ENCODE assay signal across 8 cellular contexts in the genomic region with DNA sequence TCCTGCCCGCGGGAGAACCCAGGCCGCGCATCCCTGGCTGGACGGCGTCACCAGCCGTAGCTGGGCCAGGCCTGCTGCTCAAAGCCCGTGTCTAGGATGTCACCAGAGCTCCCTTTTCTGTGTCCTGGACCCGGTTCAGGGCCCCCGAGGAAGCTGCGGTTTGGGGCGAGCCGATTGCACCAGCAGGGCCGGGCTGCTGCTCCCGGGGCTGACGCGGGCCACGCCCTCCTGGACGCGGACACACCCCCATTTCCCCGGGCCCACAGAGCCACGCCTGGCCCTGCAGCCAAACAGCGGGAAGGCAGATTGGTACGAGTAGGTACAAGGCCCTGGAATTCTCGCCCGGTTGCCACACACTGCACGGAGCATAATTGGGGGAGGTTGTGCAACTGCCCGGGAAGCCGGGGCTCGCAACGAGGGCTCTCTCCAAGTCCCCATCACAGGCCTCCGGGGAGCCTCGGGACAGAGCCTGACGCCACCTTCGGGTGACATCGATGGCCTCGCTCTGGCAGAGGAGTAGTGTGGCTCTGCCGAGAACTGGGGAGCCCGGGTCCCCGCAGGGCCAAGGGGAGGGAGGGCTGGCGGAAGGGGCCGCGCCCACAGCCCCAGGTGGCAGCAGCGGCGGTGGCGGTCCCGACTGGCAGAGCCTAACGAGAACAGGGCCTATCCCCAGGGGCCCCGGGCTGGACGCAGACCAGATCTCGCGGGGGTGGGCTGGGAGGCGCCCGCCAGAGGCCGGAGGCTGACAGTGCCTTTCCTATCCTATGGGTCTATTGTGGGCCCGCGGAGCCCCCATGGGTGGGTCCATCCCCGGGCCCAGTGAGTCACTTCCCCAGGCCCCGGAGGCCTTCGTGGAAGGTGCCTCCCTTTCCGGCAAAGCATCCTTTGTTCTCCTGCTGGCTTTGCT. TPM values are rescaled to one million over a fixed set of nuclear protein-coding genes. Genes with fewer than 3 reads are reported as not detected.
A peak's percentile ranks its signal among the peaks of the same experiment; 100 is the strongest.
DNase-seq lines count a peak whose midpoint lies in the region; ATAC-seq, FAIRE-seq and TF ChIP-seq lines count a peak whose summit lies in the region.

No MANE protein-coding gene starts in this region.

- H3K27me3 ChIP-seq in ACC112 (ENCODE audit: insufficient read depth, low read length) (no peaks in the 10 kb centered on the region), GM23338 (ENCODE audit: insufficient read depth) (0 out of 2 replicates have a peak, but pooled peaks cover 5% of the 10 kb centered on the region), heart right ventricle (peaks cover 0 to 7% (median 0%) of the 10 kb centered on the region in 7 donors), prostate gland (replicated peaks; ENCODE audit: insufficient read depth) (no peaks in the 10 kb centered on the region)

- H3K36me3 ChIP-seq in ACC112 (ENCODE audit: insufficient read depth, low read length) (no peaks in the 10 kb centered on the region), GM23338 (ENCODE audit: insufficient read depth) (no peaks in the 10 kb centered on the region), heart right ventricle (no peaks in the 10 kb centered on the region), prostate gland (no peaks in the 10 kb centered on the region)

- no peak for FAIRE-seq in RCC 7860 (lab: Jason Lieb, UNC)

- H3K36me3 Mint-ChIP-seq in GM23338 (ENCODE audit: low read depth), result no peaks in the 10 kb centered on the region
- no peaks in the 10 kb centered on the region for H3K36me3 Mint-ChIP-seq in activated naive CD4-positive, alpha-beta T cell treated with anti-CD3 and anti-CD28 coated beads, Interleukin-2, amount 50 U/mL, for 72 hours

- ATAC-seq in GM23338 (peak; percentile 87), heart right ventricle (peak; percentile 87 to 96 (median 90))
- peak; percentile 76 to 89 for ATAC-seq in activated naive CD4-positive, alpha-beta T cell treated with anti-CD3 and anti-CD28 coated beads, Interleukin-2, amount 50 U/mL, for 72 hours

- DNase-seq in GM23338 (ENCODE audit: low spot score) (peak; percentile 84), RPMI7951 (ENCODE audit: low read depth) (peak; percentile 96), heart right ventricle (peak; percentile 84 to 86), prostate gland (ENCODE audit: low spot score) (peak; percentile 89), RCC 7860 (ENCODE audit: low spot score) (no peak), NCI-H774 (lab: John Stamatoyannopoulos, UW) (no peak)
- peak in 1 of 2 donors; percentile 72 for DNase-seq in activated naive CD4-positive, alpha-beta T cell treated with anti-CD3 and anti-CD28 coated beads, Interleukin-2, amount 50 U/mL, for 72 hours (ENCODE audit: low spot score in 2 of 2)

- WGBS in heart right ventricle, 2 donors, result 3 to 4% methylated on average over 61 of the region's 61 CpGs
- 3% methylated on average over 45 of the region's 61 CpGs for WGBS in prostate gland

- TF ChIP-seq CTCF in GM23338 (conservative IDR thresholded peaks at IDR 0.05; ENCODE audit: low read depth in 2 of 2) (peak in 1 of 2 experiments; percentile 12; a peak in 1 of 4 replicates), heart right ventricle (IDR thresholded peaks at IDR 0.05) (peak in 3 of 9 donors; percentile 8 to 32 (median 17)), prostate gland (IDR thresholded peaks at IDR 0.05) (peak in 1 of 4 experiments; percentile 6)

- no peaks in the 10 kb centered on the region for H4K20me1 ChIP-seq in GM23338 (replicated peaks; ENCODE audit: insufficient read depth)

- peak overlapping the region; percentile 77 for H3K4me3 Mint-ChIP-seq in GM23338

- no peak overlapping the region for H3K27ac Mint-ChIP-seq in GM23338
- H3K27ac Mint-ChIP-seq in activated naive CD4-positive, alpha-beta T cell treated with anti-CD3 and anti-CD28 coated beads, Interleukin-2, amount 50 U/mL, for 72 hours, result no peak overlapping the region

- no peaks in the 10 kb centered on the region for H3K9me2 ChIP-seq in GM23338 (ENCODE audit: insufficient read depth)

- peaks cover 16% of the 10 kb centered on the region for H3K4me1 Mint-ChIP-seq in GM23338

- no peaks in the 10 kb centered on the region for H3F3A ChIP-seq in GM23338 (replicated peaks; ENCODE audit: low read depth)

- H3K4me3 ChIP-seq in ACC112 (ENCODE audit: low read depth, low read length) (peak overlapping the region; percentile 73), GM23338 (peak overlapping the region; percentile 78), heart right ventricle (peak overlapping the region; percentile 11 to 72 (median 50)), prostate gland (peak overlapping the region; percentile 4 to 27)

- peak overlapping the region; percentile 96 for H3K4me2 ChIP-seq in GM23338

- H3K79me2 ChIP-seq in ACC112 (ENCODE audit: control insufficient read depth, insufficient read depth, low read length, unreplicated experiment) (no peaks in the 10 kb centered on the region), GM23338 (replicated peaks; ENCODE audit: insufficient read depth) (no peaks in the 10 kb centered on the region)

- H3K27ac ChIP-seq in ACC112 (ENCODE audit: low read depth, low read length) (peak overlapping the region; percentile 37), GM23338 (ENCODE audit: low read depth) (peak overlapping the region; percentile 79; the same call in 1 of the 2 replicates), heart right ventricle (peak overlapping the region; percentile 71 to 94 (median 86)), prostate gland (peak overlapping the region; percentile 65 to 67)

- H3K4me1 ChIP-seq in ACC112 (ENCODE audit: control insufficient read depth, insufficient read depth, low read length, unreplicated experiment) (peaks cover 21% of the 10 kb centered on the region), GM23338 (ENCODE audit: insufficient read depth) (peaks cover 9% of the 10 kb centered on the region), heart right ventricle (peaks cover 5 to 62% (median 28%) of the 10 kb centered on the region in 9 donors), prostate gland (replicated peaks) (peaks cover 3% of the 10 kb centered on the region)

- no peak for TF ChIP-seq POLR2A in prostate gland (IDR thresholded peaks at IDR 0.05)

- H3K27me3 Mint-ChIP-seq in GM23338 (ENCODE audit: insufficient read depth, low read depth, poor library complexity), result peaks cover 13% of the 10 kb centered on the region

- peaks cover 0 to 5% (median 0%) of the 10 kb centered on the region in 11 donors for H3K9me3 ChIP-seq in heart right ventricle
- H3K9me3 ChIP-seq in prostate gland, result no peaks in the 10 kb centered on the region

- intact Hi-C loops in heart right ventricle (cut with DNase I) (loop anchor here in 6 of 10 donors (1.0 to 10.0 kb wide), 6 partner anchors 21 to 725 kb away; a partner anchor contains a TSS), prostate gland (cut with DNase I) (no loop called here)

- no peaks in the 10 kb centered on the region for H3K9me3 Mint-ChIP-seq in GM23338
- no peaks in the 10 kb centered on the region for H3K9me3 Mint-ChIP-seq in activated naive CD4-positive, alpha-beta T cell treated with anti-CD3 and anti-CD28 coated beads, Interleukin-2, amount 50 U/mL, for 72 hours

- peak overlapping the region; percentile 89 for H2AFZ ChIP-seq in ACC112 (ENCODE audit: low read length, unreplicated experiment)
- H2AFZ ChIP-seq in GM23338, result peak overlapping the region; percentile 78

TF ChIP-seq in GM23338, 12 proteins besides CTCF, POLR2A, EP300 and RAD21:
- peak; percentile 71; the same call in 1 of the 2 replicates for TF ChIP-seq POLR2AphosphoS5 (IDR thresholded peaks at IDR 0.05; ENCODE audit: low read depth)
- TF ChIP-seq JUNB (IDR thresholded peaks at IDR 0.05; ENCODE audit: unreplicated experiment), result no peak

RNA-seq across cellular contexts. Expression of a gene that starts 23.5 kb away (rescaled TPM):
- 46.9 and 60.1 TPM in 2 replicates for total RNA-seq in GM23338 (2014; rRNA removed; shearing (Covaris generic))
- polyA plus RNA-seq in GM23338 (2016; fragmentation: Nextera tagmentation; extraction: Ambion mirVana) (5.1 and 5.8 TPM in 2 replicates), heart right ventricle (10 to 100 TPM; 16.0 to 22.5 TPM)
- 62.4 and 95.0 TPM in 2 replicates for total RNA-seq in RPMI7951 (2014; rRNA removed; shearing (Covaris generic))
- total RNA-seq in activated naive CD4-positive, alpha-beta T cell treated with anti-CD3 and anti-CD28 coated beads, Interleukin-2, amount 50 U/mL, for 72 hours, result 1 to 10 TPM; 2.0 to 8.9 TPM
- total RNA-seq in heart right ventricle (10 to 100 TPM in 1 of 10 donors, 1 to 10 TPM in 9; 3.5 to 18.6 (median 7.2) TPM), prostate gland (10 to 100 TPM; 41.7 to 74.6 TPM)

Comparison
In these comparisons a context has a peak if more than half of its experiments do, and no peak if none do; other contexts are left out.
1. H3K4me3 ChIP-seq: peak in every context shown above with its lines; median percentile 78 in GM23338; 73 in ACC112; 50 in heart right ventricle; 16 in prostate gland.
2. DNase-seq: peak in GM23338 (single experiment), RPMI7951 (single experiment), heart right ventricle (2 of 2) and prostate gland (single experiment); none in RCC 7860 (single experiment) and NCI-H774 (single experiment).
3. Peak in every context shown above with its lines, with median percentiles within 50 percentile points of each other: H3K27ac ChIP-seq and ATAC-seq.